In genomic region chr1:32013386-32014198, GRCh38 we compare ENCODE assay signal across 1 cellular context.
A peak's percentile ranks its signal among the peaks of the same experiment; 100 is the strongest.
TF ChIP-seq lines count a peak whose summit lies in the region.

KHDRBS1 (plus strand) TSS chr1:32013868; CDS start chr1:32013996, 128 bp downstream.

TF ChIP-seq in HepG2, 621 proteins besides CTCF, POLR2A, EP300 and RAD21 (continued from another document and continues in another):
- TF ChIP-seq DBP (CRISPR knock-in tag; IDR thresholded peaks at IDR 0.05; ENCODE audit: not compliant biosample characterization) (no peak), GLI4 (CRISPR knock-in tag; IDR thresholded peaks at IDR 0.05; ENCODE audit: borderline replicate concordance) (no peak), HNF4A (CRISPR knock-in tag; IDR thresholded peaks at IDR 0.05) (peak; percentile 56; the same call in 1 of the 2 replicates), MAF1 (CRISPR knock-in tag; IDR thresholded peaks at IDR 0.05; ENCODE audit: borderline replicate concordance) (no peak), MEIS1 (CRISPR knock-in tag; IDR thresholded peaks at IDR 0.05; ENCODE audit: borderline replicate concordance) (peak; percentile 70; the same call in 1 of the 2 replicates), SOX13 (IDR thresholded peaks at IDR 0.05) (0 out of 2 replicates have a peak, but pooled peaks have one; percentile 11), SOX13 (CRISPR knock-in tag; conservative IDR thresholded peaks at IDR 0.05 in 1 of 2, IDR thresholded peaks at IDR 0.05 in 1 of 2) (peak in 1 of 2 experiments; percentile 85; a peak in 2 of 4 replicates), YEATS2 (CRISPR knock-in tag; IDR thresholded peaks at IDR 0.05; ENCODE audit: borderline replicate concordance) (peak; percentile 85), ZXDC (CRISPR knock-in tag; IDR thresholded peaks at IDR 0.05) (peak; percentile 35; the same call in 1 of the 2 replicates), NKX3-1 (CRISPR knock-in tag; IDR thresholded peaks at IDR 0.05) (no peak; the same call in 1 of the 2 replicates), KAT7 (CRISPR knock-in tag; IDR thresholded peaks at IDR 0.05; ENCODE audit: borderline replicate concordance) (no peak), DPF2 (CRISPR knock-in tag; IDR thresholded peaks at IDR 0.05; ENCODE audit: borderline replicate concordance, low read depth) (no peak), ZNF510 (CRISPR knock-in tag; IDR thresholded peaks at IDR 0.05; ENCODE audit: low read depth) (no peak), ZFP36L2 (CRISPR knock-in tag; IDR thresholded peaks at IDR 0.05) (no peak), ZNF619 (CRISPR knock-in tag; IDR thresholded peaks at IDR 0.05) (peak; percentile 71), FLYWCH1 (CRISPR knock-in tag; IDR thresholded peaks at IDR 0.05) (no peak), NR2F2 (IDR thresholded peaks at IDR 0.05; ENCODE audit: borderline replicate concordance, low read depth) (no peak), RBAK (CRISPR knock-in tag; IDR thresholded peaks at IDR 0.05) (peak; percentile 26; the same call in 1 of the 2 replicates), ZNF354B (CRISPR knock-in tag; IDR thresholded peaks at IDR 0.05) (no peak), HES4 (CRISPR knock-in tag; IDR thresholded peaks at IDR 0.05; ENCODE audit: borderline replicate concordance) (peak; percentile 26; the same call in 1 of the 2 replicates), SNAI1 (CRISPR knock-in tag; IDR thresholded peaks at IDR 0.05; ENCODE audit: borderline replicate concordance) (peak; percentile 70; the same call in 1 of the 2 replicates), ZMYM3 (CRISPR knock-in tag; IDR thresholded peaks at IDR 0.05) (0 out of 2 replicates have a peak, but pooled peaks have one; percentile 8), MTA3 (CRISPR knock-in tag; IDR thresholded peaks at IDR 0.05) (no peak), KDM1A (CRISPR knock-in tag; IDR thresholded peaks at IDR 0.05) (no peak), ARNT (IDR thresholded peaks at IDR 0.05) (no peak), MED8 (CRISPR knock-in tag; IDR thresholded peaks at IDR 0.05; ENCODE audit: insufficient replicate concordance) (peak; percentile 60), ZNF724P (CRISPR knock-in tag; IDR thresholded peaks at IDR 0.05; ENCODE audit: borderline replicate concordance) (no peak), REXO4 (CRISPR knock-in tag; IDR thresholded peaks at IDR 0.05; ENCODE audit: borderline replicate concordance) (no peak), ZNF850 (CRISPR knock-in tag; conservative IDR thresholded peaks at IDR 0.05) (no peak), HNF4G (IDR thresholded peaks at IDR 0.05; ENCODE audit: borderline replicate concordance, low read depth, low read length) (peak; percentile 52; the same call in 1 of the 2 replicates), HNF4G (CRISPR knock-in tag; IDR thresholded peaks at IDR 0.05; ENCODE audit: borderline replicate concordance, low read depth) (no peak; the same call in none of the 2 replicates), ZNF121 (CRISPR knock-in tag; IDR thresholded peaks at IDR 0.05) (no peak), KLF16 (CRISPR knock-in tag; IDR thresholded peaks at IDR 0.05) (no peak), NCOR1 (IDR thresholded peaks at IDR 0.05; ENCODE audit: borderline replicate concordance, low read length) (no peak), YEATS4 (CRISPR knock-in tag; IDR thresholded peaks at IDR 0.05; ENCODE audit: borderline replicate concordance) (peak; percentile 72), ZNF180 (CRISPR knock-in tag; IDR thresholded peaks at IDR 0.05; ENCODE audit: borderline replicate concordance, low read depth) (0 out of 2 replicates have a peak, but pooled peaks have one; percentile 13), EEA1 (CRISPR knock-in tag; IDR thresholded peaks at IDR 0.05; ENCODE audit: borderline replicate concordance) (0 out of 2 replicates have a peak, but pooled peaks have one; percentile 59), PBX3 (CRISPR knock-in tag; IDR thresholded peaks at IDR 0.05; ENCODE audit: borderline replicate concordance) (no peak), ZMAT3 (CRISPR knock-in tag; conservative IDR thresholded peaks at IDR 0.05) (peak; percentile 28; the same call in 1 of the 2 replicates), CREM (IDR thresholded peaks at IDR 0.05) (peak; percentile 28; the same call in 1 of the 2 replicates), CREM (CRISPR knock-in tag; IDR thresholded peaks at IDR 0.05) (no peak), KMT2A (CRISPR knock-in tag; IDR thresholded peaks at IDR 0.05) (peak; percentile 25; the same call in 1 of the 2 replicates), ZIK1 (CRISPR knock-in tag; IDR thresholded peaks at IDR 0.05; ENCODE audit: borderline replicate concordance, low read depth) (peak; percentile 94), NR3C1 (CRISPR knock-in tag; IDR thresholded peaks at IDR 0.05) (no peak), ZUFSP (CRISPR knock-in tag; IDR thresholded peaks at IDR 0.05; ENCODE audit: borderline replicate concordance) (no peak), RBFOX2 (IDR thresholded peaks at IDR 0.05; ENCODE audit: low read depth, low read length) (peak; percentile 96), ZSCAN9 (CRISPR knock-in tag; IDR thresholded peaks at IDR 0.05; ENCODE audit: borderline replicate concordance) (no peak), PHF21A (CRISPR knock-in tag; IDR thresholded peaks at IDR 0.05) (no peak), NFKBIZ (CRISPR knock-in tag; IDR thresholded peaks at IDR 0.05) (no peak), ATF5 (CRISPR knock-in tag; IDR thresholded peaks at IDR 0.05; ENCODE audit: low read depth) (no peak), SMARCC2 (IDR thresholded peaks at IDR 0.05) (no peak), SCMH1 (CRISPR knock-in tag; IDR thresholded peaks at IDR 0.05; ENCODE audit: borderline replicate concordance) (no peak), SIN3A (IDR thresholded peaks at IDR 0.05; ENCODE audit: borderline replicate concordance, low read depth, low read length) (peak; percentile 75; the same call in 1 of the 2 replicates), ZNF709 (CRISPR knock-in tag; IDR thresholded peaks at IDR 0.05) (peak; percentile 74), U2AF2 (IDR thresholded peaks at IDR 0.05; ENCODE audit: low read depth, low read length) (no peak), ZNF547 (CRISPR knock-in tag; IDR thresholded peaks at IDR 0.05) (peak; percentile 73), ZMYM2 (CRISPR knock-in tag; IDR thresholded peaks at IDR 0.05) (peak; percentile 75), NR2F6 (IDR thresholded peaks at IDR 0.05) (no peak), NR2F6 (CRISPR knock-in tag; IDR thresholded peaks at IDR 0.05) (peak; percentile 36; the same call in 1 of the 2 replicates), ZNF773 (CRISPR knock-in tag; IDR thresholded peaks at IDR 0.05; ENCODE audit: borderline replicate concordance) (no peak)
- TF ChIP-seq, protein P1, sequence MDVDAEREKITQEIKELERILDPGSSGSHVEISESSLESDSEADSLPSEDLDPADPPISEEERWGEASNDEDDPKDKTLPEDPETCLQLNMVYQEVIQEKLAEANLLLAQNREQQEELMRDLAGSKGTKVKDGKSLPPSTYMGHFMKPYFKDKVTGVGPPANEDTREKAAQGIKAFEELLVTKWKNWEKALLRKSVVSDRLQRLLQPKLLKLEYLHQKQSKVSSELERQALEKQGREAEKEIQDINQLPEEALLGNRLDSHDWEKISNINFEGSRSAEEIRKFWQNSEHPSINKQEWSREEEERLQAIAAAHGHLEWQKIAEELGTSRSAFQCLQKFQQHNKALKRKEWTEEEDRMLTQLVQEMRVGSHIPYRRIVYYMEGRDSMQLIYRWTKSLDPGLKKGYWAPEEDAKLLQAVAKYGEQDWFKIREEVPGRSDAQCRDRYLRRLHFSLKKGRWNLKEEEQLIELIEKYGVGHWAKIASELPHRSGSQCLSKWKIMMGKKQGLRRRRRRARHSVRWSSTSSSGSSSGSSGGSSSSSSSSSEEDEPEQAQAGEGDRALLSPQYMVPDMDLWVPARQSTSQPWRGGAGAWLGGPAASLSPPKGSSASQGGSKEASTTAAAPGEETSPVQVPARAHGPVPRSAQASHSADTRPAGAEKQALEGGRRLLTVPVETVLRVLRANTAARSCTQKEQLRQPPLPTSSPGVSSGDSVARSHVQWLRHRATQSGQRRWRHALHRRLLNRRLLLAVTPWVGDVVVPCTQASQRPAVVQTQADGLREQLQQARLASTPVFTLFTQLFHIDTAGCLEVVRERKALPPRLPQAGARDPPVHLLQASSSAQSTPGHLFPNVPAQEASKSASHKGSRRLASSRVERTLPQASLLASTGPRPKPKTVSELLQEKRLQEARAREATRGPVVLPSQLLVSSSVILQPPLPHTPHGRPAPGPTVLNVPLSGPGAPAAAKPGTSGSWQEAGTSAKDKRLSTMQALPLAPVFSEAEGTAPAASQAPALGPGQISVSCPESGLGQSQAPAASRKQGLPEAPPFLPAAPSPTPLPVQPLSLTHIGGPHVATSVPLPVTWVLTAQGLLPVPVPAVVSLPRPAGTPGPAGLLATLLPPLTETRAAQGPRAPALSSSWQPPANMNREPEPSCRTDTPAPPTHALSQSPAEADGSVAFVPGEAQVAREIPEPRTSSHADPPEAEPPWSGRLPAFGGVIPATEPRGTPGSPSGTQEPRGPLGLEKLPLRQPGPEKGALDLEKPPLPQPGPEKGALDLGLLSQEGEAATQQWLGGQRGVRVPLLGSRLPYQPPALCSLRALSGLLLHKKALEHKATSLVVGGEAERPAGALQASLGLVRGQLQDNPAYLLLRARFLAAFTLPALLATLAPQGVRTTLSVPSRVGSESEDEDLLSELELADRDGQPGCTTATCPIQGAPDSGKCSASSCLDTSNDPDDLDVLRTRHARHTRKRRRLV (CRISPR knock-in tag; IDR thresholded peaks at IDR 0.05): peak; percentile 78
- TF ChIP-seq, protein P2, sequence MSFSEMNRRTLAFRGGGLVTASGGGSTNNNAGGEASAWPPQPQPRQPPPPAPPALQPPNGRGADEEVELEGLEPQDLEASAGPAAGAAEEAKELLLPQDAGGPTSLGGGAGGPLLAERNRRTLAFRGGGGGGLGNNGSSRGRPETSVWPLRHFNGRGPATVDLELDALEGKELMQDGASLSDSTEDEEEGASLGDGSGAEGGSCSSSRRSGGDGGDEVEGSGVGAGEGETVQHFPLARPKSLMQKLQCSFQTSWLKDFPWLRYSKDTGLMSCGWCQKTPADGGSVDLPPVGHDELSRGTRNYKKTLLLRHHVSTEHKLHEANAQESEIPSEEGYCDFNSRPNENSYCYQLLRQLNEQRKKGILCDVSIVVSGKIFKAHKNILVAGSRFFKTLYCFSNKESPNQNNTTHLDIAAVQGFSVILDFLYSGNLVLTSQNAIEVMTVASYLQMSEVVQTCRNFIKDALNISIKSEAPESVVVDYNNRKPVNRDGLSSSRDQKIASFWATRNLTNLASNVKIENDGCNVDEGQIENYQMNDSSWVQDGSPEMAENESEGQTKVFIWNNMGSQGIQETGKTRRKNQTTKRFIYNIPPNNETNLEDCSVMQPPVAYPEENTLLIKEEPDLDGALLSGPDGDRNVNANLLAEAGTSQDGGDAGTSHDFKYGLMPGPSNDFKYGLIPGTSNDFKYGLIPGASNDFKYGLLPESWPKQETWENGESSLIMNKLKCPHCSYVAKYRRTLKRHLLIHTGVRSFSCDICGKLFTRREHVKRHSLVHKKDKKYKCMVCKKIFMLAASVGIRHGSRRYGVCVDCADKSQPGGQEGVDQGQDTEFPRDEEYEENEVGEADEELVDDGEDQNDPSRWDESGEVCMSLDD (CRISPR knock-in tag; IDR thresholded peaks at IDR 0.05; ENCODE audit: borderline replicate concordance): no peak
